In genomic region chr2:31347319-31347718, GRCh38 we compare ENCODE assay signal across 27 cellular contexts.
"Had no signal": no experiment of that assay in that cellular context is flagged by ENCODE, and none has a peak within 500 bp of the region (broad histone marks: within the 10 kb centered on the region; RNA-seq: fewer than 3 reads in every experiment).

No MANE protein-coding gene starts in this region.

- FAIRE-seq: bronchial epithelial cell, endometrium had no signal

- H3K4me2 ChIP-seq: smooth muscle cell had no signal

- H3K27me3 ChIP-seq: foreskin keratinocyte, neutrophil, sigmoid colon, testis, uterus had no signal

- H3K36me3 ChIP-seq: heart right ventricle, neutrophil, sigmoid colon, uterus had no signal

- H3K27ac ChIP-seq: epithelial cell of prostate, foreskin keratinocyte, heart right ventricle, neutrophil, sigmoid colon, testis, uterus had no signal

- H3K9me3 ChIP-seq: mucosa of descending colon, neutrophil, sigmoid colon, testis, uterus had no signal

- H3K9me3 Mint-ChIP-seq: activated CD4-positive, alpha-beta memory T cell treated with anti-CD3 and anti-CD28 coated beads, Interleukin-2, amount 10 ng/mL, durations not matched to agents 7 days and 5 days; activated naive CD4-positive, alpha-beta T cell treated with anti-CD3 and anti-CD28 coated beads, Interleukin-2, amount 50 U/mL, for 72 hours; activated T-helper 2 cell treated with anti-CD3 and anti-CD28 coated beads, Interferon-gamma antibody, Interleukin-2, Interleukin-4, amounts not matched to agents 10 μg/mL and 5 μg/mL and 100 μg/mL, durations not matched to agents 14 hours and 24 hours and 36 hours; central memory CD8-positive, alpha-beta T cell; natural killer cell treated with Interleukin-12 subunit alpha and Interleukin-12 subunit beta and Interleukin-15 and Interleukin-18, amount 100 ng/mL, for 72 hours had no signal

- H3K36me3 Mint-ChIP-seq: activated naive CD4-positive, alpha-beta T cell treated with anti-CD3 and anti-CD28 coated beads, Interleukin-2, amount 50 U/mL, for 72 hours; natural killer cell treated with Interleukin-12 subunit alpha and Interleukin-12 subunit beta and Interleukin-15 and Interleukin-18, amount 100 ng/mL, for 72 hours; type B pancreatic cell had no signal

- H3K27ac Mint-ChIP-seq: activated CD4-positive, alpha-beta memory T cell treated with anti-CD3 and anti-CD28 coated beads, Interleukin-2, amount 10 ng/mL, durations not matched to agents 7 days and 5 days; activated CD4-positive, alpha-beta T cell treated with anti-CD3 and anti-CD28 coated beads, Interleukin-2, amount 10 ng/mL, durations not matched to agents 24 days and 14 days; activated naive CD4-positive, alpha-beta T cell treated with anti-CD3 and anti-CD28 coated beads, Interleukin-2, amount 50 U/mL, for 72 hours; activated T-helper 2 cell treated with anti-CD3 and anti-CD28 coated beads, Interferon-gamma antibody, Interleukin-2, Interleukin-4, amounts not matched to agents 10 μg/mL and 5 μg/mL and 100 μg/mL, durations not matched to agents 14 hours and 24 hours and 36 hours; natural killer cell treated with Interleukin-12 subunit alpha and Interleukin-12 subunit beta and Interleukin-15 and Interleukin-18, amount 100 ng/mL, for 72 hours; type B pancreatic cell had no signal

- H3K4me1 Mint-ChIP-seq: activated CD4-positive, alpha-beta memory T cell treated with anti-CD3 and anti-CD28 coated beads, Interleukin-2, amount 10 ng/mL, durations not matched to agents 7 days and 5 days; central memory CD8-positive, alpha-beta T cell; T-helper 17 cell had no signal

- H3K4me1 ChIP-seq: foreskin keratinocyte, heart right ventricle, sigmoid colon, testis, uterus had no signal

- H3K4me3 ChIP-seq: heart right ventricle, lung, mucosa of descending colon, sigmoid colon, smooth muscle cell, testis, uterus had no signal

- H3K27me3 Mint-ChIP-seq: type B pancreatic cell had no signal

- DNase-seq: activated CD4-positive, alpha-beta memory T cell treated with anti-CD3 and anti-CD28 coated beads, Interleukin-2, amount 10 ng/mL, durations not matched to agents 7 days and 5 days; activated CD4-positive, alpha-beta T cell treated with anti-CD3 and anti-CD28 coated beads, Interleukin-2, amount 10 ng/mL, durations not matched to agents 24 days and 14 days; activated CD4-positive, CD25-positive, alpha-beta regulatory T cell treated with anti-CD3 and anti-CD28 coated beads, Interleukin-2, amount 50 U/mL, for 72 hours; activated T-cell treated with anti-CD3 and anti-CD28 coated beads, Interleukin-2, amount 50 U/mL, for 48 hours; dermis blood vessel endothelial cell; effector CD4-positive, alpha-beta T cell; foreskin keratinocyte; heart right ventricle; mucosa of descending colon; sigmoid colon; stimulated activated CD4-positive, alpha-beta T cell treated with anti-CD3 and anti-CD28 coated beads, Interleukin-2, amount 100 ng/mL, for 24 hours; stimulated activated naive CD8-positive, alpha-beta T cell treated with anti-CD3 and anti-CD28 coated beads, Interleukin-15, Interleukin-2, amounts not matched to agents 100 U/mL and 50 U/mL, for 24 hours; T-helper 17 cell; testis; uterus had no signal

- ATAC-seq: activated naive CD4-positive, alpha-beta T cell treated with anti-CD3 and anti-CD28 coated beads, Interleukin-2, amount 50 U/mL, for 72 hours; foreskin keratinocyte; left lobe of liver; mucosa of descending colon; stimulated activated naive CD8-positive, alpha-beta T cell treated with anti-CD3 and anti-CD28 coated beads, Interleukin-15, Interleukin-2, amounts not matched to agents 100 U/mL and 50 U/mL, for 24 hours; T-helper 17 cell had no signal

- H3K4me3 Mint-ChIP-seq: activated CD4-positive, alpha-beta memory T cell treated with anti-CD3 and anti-CD28 coated beads, Interleukin-2, amount 10 ng/mL, durations not matched to agents 7 days and 5 days; activated CD4-positive, alpha-beta T cell treated with anti-CD3 and anti-CD28 coated beads, Interleukin-2, amount 10 ng/mL, durations not matched to agents 24 days and 14 days; central memory CD8-positive, alpha-beta T cell; natural killer cell treated with Interleukin-12 subunit alpha and Interleukin-12 subunit beta and Interleukin-15 and Interleukin-18, amount 100 ng/mL, for 72 hours; T-helper 17 cell; type B pancreatic cell had no signal
